Comparison of ENCODE assay signal across 8 cellular contexts in the genomic region with DNA sequence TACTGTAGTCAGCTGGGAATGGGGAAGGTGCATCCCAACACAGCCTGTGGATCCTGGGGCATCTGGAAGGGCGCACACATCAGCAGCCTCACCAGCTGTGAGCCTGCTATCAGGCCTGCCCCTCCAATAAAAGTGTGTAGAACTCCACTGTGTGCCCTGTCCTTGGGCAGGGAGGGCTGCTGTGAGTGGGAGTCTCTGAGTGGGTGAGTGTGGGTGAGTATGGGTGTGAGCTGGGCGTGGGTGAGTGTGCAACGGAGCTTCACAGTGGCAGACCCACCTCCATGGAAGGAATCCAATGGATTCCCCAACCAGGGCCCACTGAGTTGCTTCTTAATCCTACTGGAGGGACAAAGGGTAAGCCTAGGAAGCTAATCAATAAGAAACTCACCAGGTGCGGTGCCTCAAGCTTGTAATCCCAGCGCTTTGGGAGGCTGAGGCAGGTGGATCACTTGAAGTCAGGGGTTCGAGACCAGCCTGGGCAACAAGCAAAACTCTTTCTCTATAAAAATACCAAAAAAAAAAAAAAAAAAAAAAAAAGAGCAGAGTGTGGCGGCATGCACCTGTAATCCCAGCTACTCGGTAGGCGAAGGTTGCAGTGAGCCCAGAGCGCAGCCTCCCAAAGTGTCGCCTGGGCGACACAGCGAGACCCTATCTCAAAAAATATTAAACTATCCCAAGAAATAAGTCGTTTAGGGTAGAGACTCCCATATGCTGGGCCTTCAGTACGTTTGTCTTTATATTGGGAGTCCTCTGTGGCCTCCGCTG. TPM values are rescaled to one million over a fixed set of nuclear protein-coding genes. Genes with fewer than 3 reads are reported as not detected.
DNase-seq lines count a peak whose midpoint lies in the region; TF ChIP-seq lines count a peak whose summit lies in the region.

No MANE protein-coding gene starts in this region.

- peaks cover 65% of the 10 kb centered on the region for H3K36me3 ChIP-seq in SJSA1
- peaks cover 18% of the 10 kb centered on the region for H3K36me3 ChIP-seq in rectal smooth muscle tissue (ENCODE audit: control insufficient read depth, insufficient read depth, low read length)

- no peak for TF ChIP-seq CTCF in GM12865 (IDR thresholded peaks at IDR 0.05; ENCODE audit: insufficient read depth, low read depth, low read length, missing control alignments)
- no peak for TF ChIP-seq CTCF in fibroblast of mammary gland (conservative IDR thresholded peaks at IDR 0.05; ENCODE audit: control insufficient read depth, insufficient read depth, low read depth, low read length)

- H3K4me1 ChIP-seq in SJSA1 (replicated peaks) (peaks cover 11% of the 10 kb centered on the region), rectal smooth muscle tissue (ENCODE audit: control insufficient read depth, insufficient read depth, low read length) (no peaks in the 10 kb centered on the region)

- DNase-seq in GM12865 (ENCODE audit: low read depth) (no peak), SJSA1 (ENCODE audit: low read depth in 1 of 2, low spot score in 2 of 2) (no peak), fibroblast of mammary gland (ENCODE audit: low read depth) (no peak), SIG-M5 (lab: John Stamatoyannopoulos, UW) (no peak), C1 segment of cervical spinal cord (lab: John Stamatoyannopoulos, UW) (no peak), NCI-H748 treated with DMSO at 0.1 percent for 48 hours (lab: John Stamatoyannopoulos, UW) (no peak)
- DNase-seq in stimulated activated CD4-positive, alpha-beta T cell treated with anti-CD3 and anti-CD28 coated beads, Interleukin-4, amount 100 ng/mL, for 4 hours = no peak

- no peaks in the 10 kb centered on the region for H3K9me3 ChIP-seq in SJSA1 (replicated peaks)

- H3K4me3 ChIP-seq in GM12865 (ENCODE audit: low read depth, low read length) (peak overlapping the region; percentile 79), SJSA1 (peak overlapping the region; percentile 56), fibroblast of mammary gland (ENCODE audit: control insufficient read depth, low read depth, low read length) (peak overlapping the region; percentile 73), rectal smooth muscle tissue (ENCODE audit: low read length) (no peak overlapping the region)

- H3K27me3 ChIP-seq in SJSA1 (replicated peaks) = no peaks in the 10 kb centered on the region
- H3K27me3 ChIP-seq in rectal smooth muscle tissue (ENCODE audit: control insufficient read depth, insufficient read depth, low read length) = no peaks in the 10 kb centered on the region

- H3K27ac ChIP-seq in SJSA1 = no peak overlapping the region
- peak overlapping the region; percentile 93 for H3K27ac ChIP-seq in rectal smooth muscle tissue (ENCODE audit: low read depth, low read length)

- no peak overlapping the region for H3K9ac ChIP-seq in rectal smooth muscle tissue (ENCODE audit: low read length)

RNA-seq across cellular contexts. Expression of gene RCCD1, which starts 0.6 kb away (rescaled TPM):
- 31.2 and 51.3 TPM in 2 replicates for total RNA-seq in SJSA1 (2014; rRNA removed; shearing (Covaris generic))

RNA-seq across cellular contexts. Expression of gene UNC45A, which starts 19.0 kb away (rescaled TPM):
- 67.9 and 75.5 TPM in 2 replicates for total RNA-seq in SJSA1 (2014; rRNA removed; shearing (Covaris generic))

RNA-seq across cellular contexts. Expression of gene HDDC3, which starts 21.8 kb away (rescaled TPM):
- 4.9 and 10.0 TPM in 2 replicates for total RNA-seq in SJSA1 (2014; rRNA removed; shearing (Covaris generic))

RNA-seq across cellular contexts. Expression of gene PRC1, which starts 40.2 kb away (rescaled TPM):
- 455 and 500 TPM in 2 replicates for total RNA-seq in SJSA1 (2014; rRNA removed; shearing (Covaris generic))

RNA-seq across cellular contexts. Expression of gene MAN2A2, which starts 51.0 kb away (rescaled TPM):
- 0.85 and 3.9 TPM in 2 replicates for total RNA-seq in SJSA1 (2014; rRNA removed; shearing (Covaris generic))
